Comparison of ENCODE assay signal across 16 cellular contexts in the genomic region with DNA sequence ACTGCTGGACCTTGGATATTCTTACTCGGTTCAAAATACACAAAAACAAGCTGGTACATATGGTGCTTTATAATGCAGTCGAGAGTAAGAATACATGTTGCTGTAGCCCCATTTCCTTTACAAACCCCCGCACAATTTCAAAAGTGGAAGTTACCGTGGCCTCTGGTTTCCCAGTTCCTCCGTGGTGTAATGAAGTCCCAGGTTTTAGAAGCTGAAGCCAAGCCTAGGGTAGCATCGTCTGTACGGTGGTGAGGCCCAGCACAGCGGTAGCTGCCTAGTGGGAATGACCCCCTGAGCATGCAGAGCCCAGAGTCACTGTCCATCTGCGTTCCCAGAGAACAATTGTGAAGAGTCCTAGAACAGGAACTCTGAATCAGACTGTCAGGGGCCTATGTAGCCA.
DNase-seq lines count a peak whose midpoint lies in the region; TF ChIP-seq lines count a peak whose summit lies in the region.
"Had no signal": no experiment of that assay in that cellular context is flagged by ENCODE, and none has a peak within 500 bp of the region (broad histone marks: within the 10 kb centered on the region; RNA-seq: fewer than 3 reads in every experiment).

No MANE protein-coding gene starts in this region.

- no peaks in the 10 kb centered on the region for H3K27me3 Mint-ChIP-seq in progenitor cell of endocrine pancreas
- H3K27me3 Mint-ChIP-seq in CD14-positive monocyte (ENCODE audit: low read depth in 3 of 3) = peaks cover 0 to 2% (median 0%) of the 10 kb centered on the region in 3 donors
- H3K27me3 Mint-ChIP-seq: activated CD4-positive, alpha-beta T cell treated with anti-CD3 and anti-CD28 coated beads, Interleukin-2, amount 10 ng/mL, durations not matched to agents 7 days and 5 days had no signal

- peak overlapping the region; percentile 76 for H3K27ac Mint-ChIP-seq in progenitor cell of endocrine pancreas
- H3K27ac Mint-ChIP-seq in CD14-positive monocyte = no peak overlapping the region
- H3K27ac Mint-ChIP-seq: activated CD4-positive, alpha-beta T cell treated with anti-CD3 and anti-CD28 coated beads, Interleukin-2, amount 10 ng/mL, durations not matched to agents 7 days and 5 days had no signal

- H3K36me3 Mint-ChIP-seq in progenitor cell of endocrine pancreas (ENCODE audit: insufficient read depth) (peaks cover 7% of the 10 kb centered on the region), CD14-positive monocyte (no peaks in the 10 kb centered on the region)

- TF ChIP-seq CTCF in progenitor cell of endocrine pancreas (IDR thresholded peaks at IDR 0.05; ENCODE audit: unreplicated experiment) = no peak
- no peak for TF ChIP-seq CTCF in CD14-positive monocyte (IDR thresholded peaks at IDR 0.05)

- intact Hi-C loops in CD14-positive monocyte (cut with micrococcal nuclease) = no loop called here

- H3K9me3 Mint-ChIP-seq in progenitor cell of endocrine pancreas (ENCODE audit: low read depth) = no peaks in the 10 kb centered on the region
- peaks cover 0 to 2% (median 0%) of the 10 kb centered on the region in 7 donors for H3K9me3 Mint-ChIP-seq in CD14-positive monocyte
- H3K9me3 Mint-ChIP-seq: activated CD4-positive, alpha-beta T cell treated with anti-CD3 and anti-CD28 coated beads, Interleukin-2, amount 10 ng/mL, durations not matched to agents 7 days and 5 days had no signal

- H3K4me1 Mint-ChIP-seq in progenitor cell of endocrine pancreas (ENCODE audit: low read depth) = peaks cover 6% of the 10 kb centered on the region
- peaks cover 3% of the 10 kb centered on the region for H3K4me1 Mint-ChIP-seq in CD14-positive monocyte
- H3K4me1 Mint-ChIP-seq: activated CD4-positive, alpha-beta T cell treated with anti-CD3 and anti-CD28 coated beads, Interleukin-2, amount 10 ng/mL, durations not matched to agents 7 days and 5 days had no signal

- DNase-seq in NCI-H1092 (lab: John Stamatoyannopoulos, UW) (peak; percentile 66), NCI-H1092 treated with DMSO at 0.1 percent for 48 hours (lab: John Stamatoyannopoulos, UW) (no peak), Kasumi-1 (lab: John Stamatoyannopoulos, UW) (peak; percentile 47 to 64), SKM-1 treated with dmso at 0.1 percent for 144 hours (lab: John Stamatoyannopoulos, UW; ENCODE audit: unreplicated experiment) (peak; percentile 47), progenitor cell of endocrine pancreas (ENCODE audit: low spot score, unreplicated experiment) (no peak), cerebellar cortex (ENCODE audit: low spot score) (no peak), CD14-positive monocyte (ENCODE audit: low spot score) (no peak), globus pallidus (ENCODE audit: low spot score) (no peak)
- DNase-seq: 8988T; activated CD4-positive, alpha-beta T cell treated with anti-CD3 and anti-CD28 coated beads, Interleukin-2, amount 10 ng/mL, durations not matched to agents 7 days and 5 days; activated gamma-delta T cell; caudate nucleus; NCI-H1930; NCI-H524 treated with DMSO at 0.1 percent for 48 hours; right lobe of liver; stimulated activated naive CD4-positive, alpha-beta T cell had no signal

- H3K4me3 Mint-ChIP-seq in progenitor cell of endocrine pancreas (ENCODE audit: low read depth) (no peak overlapping the region), CD14-positive monocyte (no peak overlapping the region)
- H3K4me3 Mint-ChIP-seq: activated CD4-positive, alpha-beta T cell treated with anti-CD3 and anti-CD28 coated beads, Interleukin-2, amount 10 ng/mL, durations not matched to agents 7 days and 5 days had no signal

Comparison
In these comparisons a context has a peak if more than half of its experiments do, and no peak if none do; other contexts are left out.
1. DNase-seq: peak in NCI-H1092 (single experiment), Kasumi-1 (2 of 2) and SKM-1 treated with dmso at 0.1 percent for 144 hours (single experiment); none in NCI-H1092 treated with DMSO at 0.1 percent for 48 hours (single experiment), progenitor cell of endocrine pancreas (single experiment), cerebellar cortex (single experiment), CD14-positive monocyte (single experiment) and globus pallidus (single experiment).